23 cellular contexts compared by ENCODE assay signal in the genomic region with DNA sequence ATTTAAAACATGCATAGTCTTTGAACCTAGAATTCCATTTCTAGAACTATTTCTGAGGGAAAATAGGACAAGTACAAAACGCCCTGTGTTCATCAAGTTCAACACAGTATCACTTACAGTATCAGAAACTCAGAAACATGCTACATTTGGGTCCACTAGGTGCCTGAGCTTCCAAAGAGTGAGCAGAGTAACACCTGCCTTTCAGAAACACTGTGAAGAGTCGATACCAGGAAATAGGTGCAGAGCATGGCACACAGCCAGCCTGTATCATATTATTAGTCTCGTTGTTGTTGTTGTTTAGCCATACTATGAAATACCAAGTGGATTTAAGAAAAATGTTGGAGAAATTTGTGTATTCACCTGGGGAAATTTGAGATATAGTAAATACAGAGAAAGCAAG.
"Had no signal": no experiment of that assay in that cellular context is flagged by ENCODE, and none has a peak within 500 bp of the region (broad histone marks: within the 10 kb centered on the region; RNA-seq: fewer than 3 reads in every experiment).

No MANE protein-coding gene starts in this region.

- H3K79me2 ChIP-seq: hepatocyte had no signal

- H3K4me1 ChIP-seq: lower lobe of right lung, testis, vagina had no signal

- H3K4me1 Mint-ChIP-seq: immature natural killer cell had no signal

- H3K27ac ChIP-seq: hepatocyte, lower lobe of right lung, sigmoid colon, testis, vagina had no signal

- DNase-seq: activated CD4-positive, alpha-beta T cell treated with anti-CD3 and anti-CD28 coated beads for 1 hour; activated CD4-positive, alpha-beta T cell treated with anti-CD3 and anti-CD28 coated beads, Interleukin-2, amount 50 U/mL, for 1 hour; activated CD8-positive, alpha-beta memory T cell treated with anti-CD3 and anti-CD28 coated beads for 24 hours; activated CD8-positive, alpha-beta memory T cell treated with anti-CD3 and anti-CD28 coated beads, Interleukin-2, amount 50 U/mL, for 4 hours; activated naive CD4-positive, alpha-beta T cell treated with Interleukin-2 at 50 U/mL for 16 hours; activated naive CD8-positive, alpha-beta T cell treated with anti-CD3 and anti-CD28 coated beads for 36 hours; activated T-cell treated with anti-CD3 and anti-CD28 coated beads, Interleukin-2, amount 50 U/mL, for 24 hours; central memory CD4-positive, alpha-beta T cell; effector memory CD8-positive, alpha-beta T cell; foreskin melanocyte; immature natural killer cell; lower lobe of right lung; naive thymus-derived CD8-positive, alpha-beta T cell; sigmoid colon; stimulated activated CD4-positive, alpha-beta T cell treated with anti-CD3 and anti-CD28 coated beads, Interleukin-2, amount 100 ng/mL, for 48 hours; stimulated activated naive CD4-positive, alpha-beta T cell; testis; trophoblast cell had no signal

- ATAC-seq: effector memory CD8-positive, alpha-beta T cell; esophagus mucosa; left lobe of liver; lower lobe of right lung; naive thymus-derived CD8-positive, alpha-beta T cell had no signal

- H3K36me3 ChIP-seq: lower lobe of right lung, sigmoid colon, vagina had no signal

- H3K4me3 Mint-ChIP-seq: activated naive CD8-positive, alpha-beta T cell treated with anti-CD3 and anti-CD28 coated beads for 36 hours; activated T-cell treated with anti-CD3 and anti-CD28 coated beads, Interleukin-2, amount 50 U/mL, for 24 hours; effector memory CD8-positive, alpha-beta T cell; immature natural killer cell; naive thymus-derived CD8-positive, alpha-beta T cell had no signal

- H2AFZ ChIP-seq: hepatocyte had no signal

- H3K4me2 ChIP-seq: hepatocyte, smooth muscle cell had no signal

- H3K27me3 Mint-ChIP-seq: activated naive CD8-positive, alpha-beta T cell treated with anti-CD3 and anti-CD28 coated beads for 36 hours; activated T-cell treated with anti-CD3 and anti-CD28 coated beads, Interleukin-2, amount 50 U/mL, for 24 hours; effector memory CD8-positive, alpha-beta T cell; naive thymus-derived CD8-positive, alpha-beta T cell had no signal

- H3K27me3 ChIP-seq: hepatocyte, sigmoid colon, testis, vagina had no signal

- H3K9me3 ChIP-seq: lower lobe of right lung, sigmoid colon, testis, vagina had no signal

- H3K9me3 Mint-ChIP-seq: activated T-cell treated with anti-CD3 and anti-CD28 coated beads, Interleukin-2, amount 50 U/mL, for 24 hours; effector memory CD8-positive, alpha-beta T cell; immature natural killer cell had no signal

- H3K4me3 ChIP-seq: hepatocyte, lower lobe of right lung, sigmoid colon, smooth muscle cell, testis, vagina had no signal

- H3K36me3 Mint-ChIP-seq: activated naive CD8-positive, alpha-beta T cell treated with anti-CD3 and anti-CD28 coated beads for 36 hours; immature natural killer cell; naive thymus-derived CD8-positive, alpha-beta T cell had no signal

- H3K27ac Mint-ChIP-seq: activated naive CD8-positive, alpha-beta T cell treated with anti-CD3 and anti-CD28 coated beads for 36 hours; activated T-cell treated with anti-CD3 and anti-CD28 coated beads, Interleukin-2, amount 50 U/mL, for 24 hours; effector memory CD8-positive, alpha-beta T cell; immature natural killer cell had no signal
